Comparison of ENCODE assay signal across 1 cellular context in genomic region chr6:136249811-136250685, GRCh38.
TF ChIP-seq lines count a peak whose summit lies in the region.

Gene MTFR2 (minus strand): TSS chr6:136250311. CDS start chr6:136249099, 1,212 bp downstream.

TF ChIP-seq in HEK293, 187 proteins besides CTCF, POLR2A, EP300 and RAD21 (continued from another document):
- TF ChIP-seq, protein P1, sequence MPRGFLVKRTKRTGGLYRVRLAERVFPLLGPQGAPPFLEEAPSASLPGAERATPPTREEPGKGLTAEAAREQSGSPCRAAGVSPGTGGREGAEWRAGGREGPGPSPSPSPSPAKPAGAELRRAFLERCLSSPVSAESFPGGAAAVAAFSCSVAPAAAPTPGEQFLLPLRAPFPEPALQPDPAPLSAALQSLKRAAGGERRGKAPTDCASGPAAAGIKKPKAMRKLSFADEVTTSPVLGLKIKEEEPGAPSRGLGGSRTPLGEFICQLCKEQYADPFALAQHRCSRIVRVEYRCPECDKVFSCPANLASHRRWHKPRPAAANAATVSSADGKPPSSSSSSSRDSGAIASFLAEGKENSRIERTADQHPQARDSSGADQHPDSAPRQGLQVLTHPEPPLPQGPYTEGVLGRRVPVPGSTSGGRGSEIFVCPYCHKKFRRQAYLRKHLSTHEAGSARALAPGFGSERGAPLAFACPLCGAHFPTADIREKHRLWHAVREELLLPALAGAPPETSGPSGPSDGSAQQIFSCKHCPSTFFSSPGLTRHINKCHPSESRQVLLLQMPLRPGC (tag by site-specific recombination; IDR thresholded peaks at IDR 0.05): peak; percentile 79
- no peak for TF ChIP-seq ZNF48 (tag by site-specific recombination; IDR thresholded peaks at IDR 0.05)
- TF ChIP-seq ZNF248 (tag by site-specific recombination; IDR thresholded peaks at IDR 0.05): no peak
- peak; percentile 75 for TF ChIP-seq EGR2 (tag by site-specific recombination; IDR thresholded peaks at IDR 0.05; ENCODE audit: low read depth)
- TF ChIP-seq TRIM28 (IDR thresholded peaks at IDR 0.05; ENCODE audit: borderline replicate concordance, low read length): no peak; the same call in 1 of the 2 replicates
- no peak for TF ChIP-seq ZSCAN4 (tag by site-specific recombination; IDR thresholded peaks at IDR 0.05)
- TF ChIP-seq, protein P2, sequence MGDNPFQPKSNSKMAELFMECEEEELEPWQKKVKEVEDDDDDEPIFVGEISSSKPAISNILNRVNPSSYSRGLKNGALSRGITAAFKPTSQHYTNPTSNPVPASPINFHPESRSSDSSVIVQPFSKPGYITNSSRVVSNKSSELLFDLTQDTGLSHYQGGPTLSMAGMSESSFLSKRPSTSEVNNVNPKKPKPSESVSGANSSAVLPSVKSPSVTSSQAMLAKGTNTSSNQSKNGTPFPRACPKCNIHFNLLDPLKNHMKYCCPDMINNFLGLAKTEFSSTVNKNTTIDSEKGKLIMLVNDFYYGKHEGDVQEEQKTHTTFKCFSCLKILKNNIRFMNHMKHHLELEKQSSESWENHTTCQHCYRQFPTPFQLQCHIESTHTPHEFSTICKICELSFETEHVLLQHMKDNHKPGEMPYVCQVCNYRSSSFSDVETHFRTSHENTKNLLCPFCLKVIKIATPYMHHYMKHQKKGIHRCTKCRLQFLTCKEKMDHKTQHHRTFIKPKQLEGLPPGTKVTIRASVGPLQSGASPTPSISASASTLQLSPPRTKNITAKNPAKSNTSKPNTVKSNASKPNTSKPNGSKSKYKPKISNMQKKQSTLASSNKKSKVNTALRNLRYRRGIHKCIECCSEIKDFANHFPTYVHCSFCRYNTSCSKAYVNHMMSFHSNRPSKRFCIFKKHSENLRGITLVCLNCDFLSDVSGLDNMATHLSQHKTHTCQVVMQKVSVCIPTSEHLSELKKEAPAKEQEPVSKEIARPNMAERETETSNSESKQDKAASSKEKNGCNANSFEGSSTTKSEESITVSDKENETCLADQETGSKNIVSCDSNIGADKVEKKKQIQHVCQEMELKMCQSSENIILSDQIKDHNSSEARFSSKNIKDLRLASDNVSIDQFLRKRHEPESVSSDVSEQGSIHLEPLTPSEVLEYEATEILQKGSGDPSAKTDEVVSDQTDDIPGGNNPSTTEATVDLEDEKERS (tag by site-specific recombination; IDR thresholded peaks at IDR 0.05): no peak
- no peak for TF ChIP-seq ZFP3 (tag by site-specific recombination; IDR thresholded peaks at IDR 0.05; ENCODE audit: low read depth)
- no peak for TF ChIP-seq ZNF169 (tag by site-specific recombination; IDR thresholded peaks at IDR 0.05)
- no peak for TF ChIP-seq ZNF626 (tag by site-specific recombination; IDR thresholded peaks at IDR 0.05)
- TF ChIP-seq, protein P3, sequence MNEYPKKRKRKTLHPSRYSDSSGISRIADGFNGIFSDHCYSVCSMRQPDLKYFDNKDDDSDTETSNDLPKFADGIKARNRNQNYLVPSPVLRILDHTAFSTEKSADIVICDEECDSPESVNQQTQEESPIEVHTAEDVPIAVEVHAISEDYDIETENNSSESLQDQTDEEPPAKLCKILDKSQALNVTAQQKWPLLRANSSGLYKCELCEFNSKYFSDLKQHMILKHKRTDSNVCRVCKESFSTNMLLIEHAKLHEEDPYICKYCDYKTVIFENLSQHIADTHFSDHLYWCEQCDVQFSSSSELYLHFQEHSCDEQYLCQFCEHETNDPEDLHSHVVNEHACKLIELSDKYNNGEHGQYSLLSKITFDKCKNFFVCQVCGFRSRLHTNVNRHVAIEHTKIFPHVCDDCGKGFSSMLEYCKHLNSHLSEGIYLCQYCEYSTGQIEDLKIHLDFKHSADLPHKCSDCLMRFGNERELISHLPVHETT (tag by site-specific recombination; IDR thresholded peaks at IDR 0.05): no peak
- no peak for TF ChIP-seq ZNF148 (tag by site-specific recombination; IDR thresholded peaks at IDR 0.05; ENCODE audit: borderline replicate concordance)
- TF ChIP-seq ZNF558 (tag by site-specific recombination; IDR thresholded peaks at IDR 0.05): no peak
- peak; percentile 66 for TF ChIP-seq ZNF629 (tag by site-specific recombination; IDR thresholded peaks at IDR 0.05)
- TF ChIP-seq KLF1 (tag by site-specific recombination; IDR thresholded peaks at IDR 0.05): peak; percentile 53; the same call in 1 of the 2 replicates
- no peak for TF ChIP-seq ZNF391 (tag by site-specific recombination; IDR thresholded peaks at IDR 0.05; ENCODE audit: borderline replicate concordance, low read depth)
- no peak for TF ChIP-seq ZSCAN23 (tag by site-specific recombination; IDR thresholded peaks at IDR 0.05)
- TF ChIP-seq IKZF3 (tag by site-specific recombination; IDR thresholded peaks at IDR 0.05): no peak; the same call in 1 of the 2 replicates
- no peak for TF ChIP-seq ZNF174 (tag by site-specific recombination; IDR thresholded peaks at IDR 0.05)
- TF ChIP-seq ZNF658 (tag by site-specific recombination; IDR thresholded peaks at IDR 0.05): no peak
- peak; percentile 87 for TF ChIP-seq SP3 (tag by site-specific recombination; IDR thresholded peaks at IDR 0.05)
- no peak for TF ChIP-seq ZNF423 (tag by site-specific recombination; IDR thresholded peaks at IDR 0.05)
- TF ChIP-seq ZNF266 (tag by site-specific recombination; IDR thresholded peaks at IDR 0.05; ENCODE audit: low read depth): no peak
- TF ChIP-seq KLF8 (tag by site-specific recombination; IDR thresholded peaks at IDR 0.05): no peak; the same call in 1 of the 2 replicates
- TF ChIP-seq ZNF837 (tag by site-specific recombination; IDR thresholded peaks at IDR 0.05): no peak; the same call in 1 of the 2 replicates
- no peak for TF ChIP-seq ZNF18 (tag by site-specific recombination; IDR thresholded peaks at IDR 0.05)
- TF ChIP-seq ZNF571 (tag by site-specific recombination; IDR thresholded peaks at IDR 0.05): no peak
- no peak for TF ChIP-seq ZNF157 (tag by site-specific recombination; IDR thresholded peaks at IDR 0.05)
- TF ChIP-seq, protein P4, sequence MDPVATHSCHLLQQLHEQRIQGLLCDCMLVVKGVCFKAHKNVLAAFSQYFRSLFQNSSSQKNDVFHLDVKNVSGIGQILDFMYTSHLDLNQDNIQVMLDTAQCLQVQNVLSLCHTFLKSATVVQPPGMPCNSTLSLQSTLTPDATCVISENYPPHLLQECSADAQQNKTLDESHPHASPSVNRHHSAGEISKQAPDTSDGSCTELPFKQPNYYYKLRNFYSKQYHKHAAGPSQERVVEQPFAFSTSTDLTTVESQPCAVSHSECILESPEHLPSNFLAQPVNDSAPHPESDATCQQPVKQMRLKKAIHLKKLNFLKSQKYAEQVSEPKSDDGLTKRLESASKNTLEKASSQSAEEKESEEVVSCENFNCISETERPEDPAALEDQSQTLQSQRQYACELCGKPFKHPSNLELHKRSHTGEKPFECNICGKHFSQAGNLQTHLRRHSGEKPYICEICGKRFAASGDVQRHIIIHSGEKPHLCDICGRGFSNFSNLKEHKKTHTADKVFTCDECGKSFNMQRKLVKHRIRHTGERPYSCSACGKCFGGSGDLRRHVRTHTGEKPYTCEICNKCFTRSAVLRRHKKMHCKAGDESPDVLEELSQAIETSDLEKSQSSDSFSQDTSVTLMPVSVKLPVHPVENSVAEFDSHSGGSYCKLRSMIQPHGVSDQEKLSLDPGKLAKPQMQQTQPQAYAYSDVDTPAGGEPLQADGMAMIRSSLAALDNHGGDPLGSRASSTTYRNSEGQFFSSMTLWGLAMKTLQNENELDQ (tag by site-specific recombination; IDR thresholded peaks at IDR 0.05; ENCODE audit: low read depth): no peak
- no peak for TF ChIP-seq KLF7 (tag by site-specific recombination; IDR thresholded peaks at IDR 0.05; ENCODE audit: borderline replicate concordance)
- no peak for TF ChIP-seq ZNF596 (tag by site-specific recombination; IDR thresholded peaks at IDR 0.05)
- TF ChIP-seq MZF1 (tag by site-specific recombination; IDR thresholded peaks at IDR 0.05; ENCODE audit: borderline replicate concordance): no peak
- TF ChIP-seq ZNF24 (tag by site-specific recombination; IDR thresholded peaks at IDR 0.05): 0 out of 2 replicates have a peak, but pooled peaks have one; percentile 34
TF ChIP-seq in HEK293: peak in this region for 53.
